In genomic region chr6:133680994-133681393, GRCh38 we compare ENCODE assay signal across 1 cellular context.
TF ChIP-seq lines count a peak whose summit lies in the region.

No MANE protein-coding gene starts in this region.

TF ChIP-seq in GM23338, 12 proteins besides CTCF, POLR2A, EP300 and RAD21 (continued from another document):
- TF ChIP-seq ZNF462 (CRISPR knock-in tag; IDR thresholded peaks at IDR 0.05): no peak
- no peak for TF ChIP-seq ETS1 (IDR thresholded peaks at IDR 0.05)
- no peak for TF ChIP-seq ZNF114 (CRISPR knock-in tag; IDR thresholded peaks at IDR 0.05)
- no peak for TF ChIP-seq EZH2phosphoT487 (IDR thresholded peaks at IDR 0.05; ENCODE audit: unreplicated experiment)
- no peak for TF ChIP-seq JUNB (IDR thresholded peaks at IDR 0.05; ENCODE audit: unreplicated experiment)
- no peak for TF ChIP-seq POLR2AphosphoS5 (IDR thresholded peaks at IDR 0.05; ENCODE audit: low read depth)
- TF ChIP-seq ZNF331 (CRISPR knock-in tag; IDR thresholded peaks at IDR 0.05; ENCODE audit: low read depth): no peak
- TF ChIP-seq NANOG (IDR thresholded peaks at IDR 0.05; ENCODE audit: borderline replicate concordance): no peak
- no peak for TF ChIP-seq EZH2 (IDR thresholded peaks at IDR 0.05; ENCODE audit: low read depth, unreplicated experiment)
